Comparison of ENCODE assay signal across 8 cellular contexts in genomic region chr10:101830322-101831168, GRCh38. TPM values are rescaled to one million over a fixed set of nuclear protein-coding genes. Genes with fewer than 3 reads are reported as not detected.
DNase-seq lines count a peak whose midpoint lies in the region; ATAC-seq, FAIRE-seq and TF ChIP-seq lines count a peak whose summit lies in the region.

No MANE protein-coding gene starts in this region.

- no peak for FAIRE-seq in RCC 7860 (lab: Jason Lieb, UNC)

- DNase-seq in Calu3 (peak; percentile 77), HuH-7 (ENCODE audit: low spot score) (peak; percentile 49), RCC 7860 (ENCODE audit: low spot score) (peak; percentile 50), fibroblast of peridontal ligament (ENCODE audit: extremely low read depth) (peak; percentile 84)
- DNase-seq in stimulated activated naive CD8-positive, alpha-beta T cell treated with anti-CD3 and anti-CD28 coated beads, Interleukin-15, amount 100 ng/mL, for 72 hours = peak; percentile 86 to 88

- no peaks in the 10 kb centered on the region for H3K36me3 ChIP-seq in neural cell (ENCODE audit: insufficient read depth, low read length)

- H3K9me3 Mint-ChIP-seq in Calu3 (ENCODE audit: low read depth, unreplicated experiment) = no peaks in the 10 kb centered on the region
- no peaks in the 10 kb centered on the region for H3K9me3 Mint-ChIP-seq in activated T-helper 17 cell treated with anti-CD3 and anti-CD28 coated beads, Interleukin-2, amount 50 U/mL, for 72 hours
- no peaks in the 10 kb centered on the region for H3K9me3 Mint-ChIP-seq in stimulated activated naive CD8-positive, alpha-beta T cell treated with anti-CD3 and anti-CD28 coated beads, Interleukin-15, amount 100 ng/mL, for 72 hours

- intact Hi-C loops in Calu3 (cut with micrococcal nuclease; ENCODE audit: unreplicated experiment) = no loop called here

- peak overlapping the region; percentile 80 for H3K4me3 Mint-ChIP-seq in Calu3 (ENCODE audit: low read depth, unreplicated experiment)
- H3K4me3 Mint-ChIP-seq in activated T-helper 17 cell treated with anti-CD3 and anti-CD28 coated beads, Interleukin-2, amount 50 U/mL, for 72 hours = peak overlapping the region; percentile 86
- peak overlapping the region; percentile 88 to 92 for H3K4me3 Mint-ChIP-seq in stimulated activated naive CD8-positive, alpha-beta T cell treated with anti-CD3 and anti-CD28 coated beads, Interleukin-15, amount 100 ng/mL, for 72 hours

- peak; percentile 64 for ATAC-seq in GM21447 (IDR thresholded peaks at IDR 0.05; ENCODE audit: unreplicated experiment)
- peak; percentile 75 for ATAC-seq in activated T-helper 17 cell treated with anti-CD3 and anti-CD28 coated beads, Interleukin-2, amount 50 U/mL, for 72 hours (replicated peaks)
- ATAC-seq in stimulated activated naive CD8-positive, alpha-beta T cell treated with anti-CD3 and anti-CD28 coated beads, Interleukin-15, amount 100 ng/mL, for 72 hours = peak; percentile 80

- no peak for TF ChIP-seq RAD21 in neural cell (conservative IDR thresholded peaks at IDR 0.05)

- peaks cover 19% of the 10 kb centered on the region for H3K4me1 Mint-ChIP-seq in Calu3 (ENCODE audit: low read depth, unreplicated experiment)
- peaks cover 43% of the 10 kb centered on the region for H3K4me1 Mint-ChIP-seq in activated T-helper 17 cell treated with anti-CD3 and anti-CD28 coated beads, Interleukin-2, amount 50 U/mL, for 72 hours
- H3K4me1 Mint-ChIP-seq in stimulated activated naive CD8-positive, alpha-beta T cell treated with anti-CD3 and anti-CD28 coated beads, Interleukin-15, amount 100 ng/mL, for 72 hours = peaks cover 54% of the 10 kb centered on the region

- no peak for TF ChIP-seq CTCF in Calu3 (IDR thresholded peaks at IDR 0.05; ENCODE audit: unreplicated experiment)
- no peak for TF ChIP-seq CTCF in neural cell (IDR thresholded peaks at IDR 0.05; ENCODE audit: poor library complexity, severe bottlenecking)

- peak overlapping the region; percentile 59 for H3K4me3 ChIP-seq in neural cell (ENCODE audit: low read length)

- CTCF ChIA-PET in Calu3 (lab: Charles Lee) = no interaction called here

- peak overlapping the region; percentile 52 for H3K9ac ChIP-seq in neural cell (ENCODE audit: low read length)

- H3K9me3 ChIP-seq in neural cell (ENCODE audit: low read length) = no peaks in the 10 kb centered on the region

- H3K9me2 ChIP-seq in neural cell (ENCODE audit: insufficient read depth, low read length) = no peaks in the 10 kb centered on the region

- no peaks in the 10 kb centered on the region for H3K79me2 ChIP-seq in neural cell (replicated peaks; ENCODE audit: insufficient read depth, low read length)

- peaks cover 11% of the 10 kb centered on the region for H3K36me3 Mint-ChIP-seq in Calu3 (ENCODE audit: insufficient read depth, unreplicated experiment)
- peaks cover 15% of the 10 kb centered on the region for H3K36me3 Mint-ChIP-seq in activated T-helper 17 cell treated with anti-CD3 and anti-CD28 coated beads, Interleukin-2, amount 50 U/mL, for 72 hours (ENCODE audit: low read depth)

- H2AFZ ChIP-seq in neural cell (ENCODE audit: low read depth, low read length) = peak overlapping the region; percentile 30

- H4K20me1 ChIP-seq in neural cell (ENCODE audit: insufficient read depth) = no peaks in the 10 kb centered on the region

- no peaks in the 10 kb centered on the region for H3K27me3 ChIP-seq in neural cell (ENCODE audit: insufficient read depth, low read depth, low read length)

- H3K27ac Mint-ChIP-seq in Calu3 (ENCODE audit: unreplicated experiment) = peak overlapping the region; percentile 69
- H3K27ac Mint-ChIP-seq in activated T-helper 17 cell treated with anti-CD3 and anti-CD28 coated beads, Interleukin-2, amount 50 U/mL, for 72 hours = peak overlapping the region; percentile 96
- H3K27ac Mint-ChIP-seq in stimulated activated naive CD8-positive, alpha-beta T cell treated with anti-CD3 and anti-CD28 coated beads, Interleukin-15, amount 100 ng/mL, for 72 hours = peak overlapping the region; percentile 95 to 99

- H3K27me3 Mint-ChIP-seq in Calu3 (ENCODE audit: unreplicated experiment) = no peaks in the 10 kb centered on the region
- no peaks in the 10 kb centered on the region for H3K27me3 Mint-ChIP-seq in activated T-helper 17 cell treated with anti-CD3 and anti-CD28 coated beads, Interleukin-2, amount 50 U/mL, for 72 hours
- H3K27me3 Mint-ChIP-seq in stimulated activated naive CD8-positive, alpha-beta T cell treated with anti-CD3 and anti-CD28 coated beads, Interleukin-15, amount 100 ng/mL, for 72 hours = no peaks in the 10 kb centered on the region

- H3K27ac ChIP-seq in neural cell (ENCODE audit: low read length) = peak overlapping the region; percentile 43

- BruUV-seq in Calu3 (replicated peaks; lab: Mats Ljungman, UMichigan) = no TSS peak

- peak overlapping the region; percentile 13 for H3K4me2 ChIP-seq in neural cell (ENCODE audit: low read length)

- peak; percentile 32 for TF ChIP-seq EP300 in neural cell (conservative IDR thresholded peaks at IDR 0.05; ENCODE audit: poor library complexity, severe bottlenecking)

- no peaks in the 10 kb centered on the region for H3F3A ChIP-seq in neural cell (ENCODE audit: insufficient read depth, low read length, poor library complexity, severe bottlenecking)

TF ChIP-seq in neural cell, 6 proteins besides CTCF, POLR2A, EP300 and RAD21:
- TF ChIP-seq TAF1 (IDR thresholded peaks at IDR 0.05; ENCODE audit: low read depth) (no peak), REST (IDR thresholded peaks at IDR 0.05; ENCODE audit: borderline replicate concordance) (peak; percentile 47), SMC3 (conservative IDR thresholded peaks at IDR 0.05; ENCODE audit: poor library complexity) (no peak), MXI1 (conservative IDR thresholded peaks at IDR 0.05; ENCODE audit: poor library complexity, severe bottlenecking) (peak; percentile 84), POLR2AphosphoS5 (IDR thresholded peaks at IDR 0.05) (peak; percentile 43), EZH2 (IDR thresholded peaks at IDR 0.05; ENCODE audit: borderline replicate concordance, insufficient read depth, low read length, poor library complexity, severe bottlenecking) (no peak)

RNA-seq across cellular contexts. Expression of gene OGA, which starts 12.3 kb away (rescaled TPM):
- total RNA-seq in Calu3 (2022) = 59.0 and 63.3 TPM in 2 replicates
- total RNA-seq in activated T-helper 17 cell treated with anti-CD3 and anti-CD28 coated beads, Interleukin-2, amount 50 U/mL, for 72 hours = 100 to 1,000 TPM; 119 to 291 TPM
- 318 and 357 TPM in 2 replicates for polyA plus RNA-seq in neural cell
- 480 and 503 TPM in 2 replicates for polyA minus RNA-seq in neural cell

RNA-seq across cellular contexts. Expression of gene KCNIP2, which starts 13.1 kb away (rescaled TPM):
- total RNA-seq in Calu3 (2022) = 3.3 and 4.8 TPM in 2 replicates
- 10 to 100 TPM in 1 of 2 donors, 1 to 10 TPM in 1; 4.5 to 39.3 TPM for total RNA-seq in activated T-helper 17 cell treated with anti-CD3 and anti-CD28 coated beads, Interleukin-2, amount 50 U/mL, for 72 hours
- 8.9 and 10.0 TPM in 2 replicates for polyA plus RNA-seq in neural cell
- 5.4 and 6.0 TPM in 2 replicates for polyA minus RNA-seq in neural cell

RNA-seq across cellular contexts. Expression of gene NPM3, which starts 47.3 kb away (rescaled TPM):
- total RNA-seq in Calu3 (2022) = 51.1 and 51.5 TPM in 2 replicates
- 100 to 1,000 TPM in 1 of 2 donors, 10 to 100 TPM in 1; 72.6 to 162 TPM for total RNA-seq in activated T-helper 17 cell treated with anti-CD3 and anti-CD28 coated beads, Interleukin-2, amount 50 U/mL, for 72 hours
- 49.1 and 53.0 TPM in 2 replicates for polyA plus RNA-seq in neural cell
- polyA minus RNA-seq in neural cell = 9.8 and 15.1 TPM in 2 replicates

RNA-seq across cellular contexts. Expression of gene FGF8, which starts 54.6 kb away (rescaled TPM):
- not detected in 2 replicates for total RNA-seq in Calu3 (2022)
- total RNA-seq in activated T-helper 17 cell treated with anti-CD3 and anti-CD28 coated beads, Interleukin-2, amount 50 U/mL, for 72 hours = not detected
- polyA plus RNA-seq in neural cell = 6.0 and 6.1 TPM in 2 replicates
- 0.81 TPM in 1 of 2 replicates, not detected in the other for polyA minus RNA-seq in neural cell

Comparison
In these comparisons a context has a peak if more than half of its experiments do, and no peak if none do; other contexts are left out.
1. Peak in every context shown above with its lines: DNase-seq, ATAC-seq, H3K4me3 ChIP-seq and H3K27ac ChIP-seq.